In genomic region chr2:86062043-86062442, GRCh38 we compare ENCODE assay signal across 13 cellular contexts. TPM values are rescaled to one million over a fixed set of nuclear protein-coding genes. Genes with fewer than 3 reads are reported as not detected.
DNase-seq lines count a peak whose midpoint lies in the region; ATAC-seq, FAIRE-seq and TF ChIP-seq lines count a peak whose summit lies in the region.
"Had no signal": no experiment of that assay in that cellular context is flagged by ENCODE, and none has a peak within 500 bp of the region (broad histone marks: within the 10 kb centered on the region; RNA-seq: fewer than 3 reads in every experiment).

No MANE protein-coding gene starts in this region.

- peaks cover 6% of the 10 kb centered on the region for H3K4me1 Mint-ChIP-seq in activated CD8-positive, alpha-beta T cell treated with anti-CD3 and anti-CD28 coated beads, Interleukin-2, amount 10 ng/mL, durations not matched to agents 7 days and 5 days (ENCODE audit: low read depth)
- H3K4me1 Mint-ChIP-seq: activated naive CD4-positive, alpha-beta T cell treated with anti-CD3 and anti-CD28 coated beads, Interleukin-2, amount 10 ng/mL, durations not matched to agents 7 days and 5 days had no signal

- no peak overlapping the region for H3K4me3 Mint-ChIP-seq in activated CD8-positive, alpha-beta T cell treated with anti-CD3 and anti-CD28 coated beads, Interleukin-2, amount 10 ng/mL, durations not matched to agents 7 days and 5 days
- H3K4me3 Mint-ChIP-seq: activated naive CD4-positive, alpha-beta T cell treated with anti-CD3 and anti-CD28 coated beads, Interleukin-2, amount 10 ng/mL, durations not matched to agents 7 days and 5 days had no signal

- WGBS in adrenal gland, 4 donors: 38 to 48% (median 41%) methylated on average over 2 of the region's 2 CpGs
- 100% methylated on average over 2 of the region's 2 CpGs for WGBS in smooth muscle cell (ENCODE audit: low lambda C conversion rate)

- no peak overlapping the region for H3K4me2 ChIP-seq in smooth muscle cell

- no peaks in the 10 kb centered on the region for H3K27me3 Mint-ChIP-seq in activated CD8-positive, alpha-beta T cell treated with anti-CD3 and anti-CD28 coated beads, Interleukin-2, amount 10 ng/mL, durations not matched to agents 7 days and 5 days (ENCODE audit: low read depth)
- H3K27me3 Mint-ChIP-seq: activated naive CD4-positive, alpha-beta T cell treated with anti-CD3 and anti-CD28 coated beads, Interleukin-2, amount 10 ng/mL, durations not matched to agents 7 days and 5 days had no signal

- H3K36me3 Mint-ChIP-seq in activated CD8-positive, alpha-beta T cell treated with anti-CD3 and anti-CD28 coated beads, Interleukin-2, amount 10 ng/mL, durations not matched to agents 7 days and 5 days (ENCODE audit: low read depth): peaks cover 67% of the 10 kb centered on the region

- H3K9ac ChIP-seq in smooth muscle cell (ENCODE audit: low read depth): no peak overlapping the region

- H3K9me3 Mint-ChIP-seq in activated CD8-positive, alpha-beta T cell treated with anti-CD3 and anti-CD28 coated beads, Interleukin-2, amount 10 ng/mL, durations not matched to agents 7 days and 5 days (ENCODE audit: insufficient read depth): no peaks in the 10 kb centered on the region

- H3K36me3 ChIP-seq in adrenal gland (replicated peaks in 1 of 2): peaks cover 3 to 26% of the 10 kb centered on the region in 2 donors
- peaks cover 26% of the 10 kb centered on the region for H3K36me3 ChIP-seq in smooth muscle cell (ENCODE audit: low read depth)

- intact Hi-C loops in adrenal gland (cut with DNase I): no loop called here

- H3K4me1 ChIP-seq in adrenal gland (replicated peaks in 1 of 2) (peaks cover 12 to 14% of the 10 kb centered on the region in 2 donors), smooth muscle cell (ENCODE audit: low read depth) (no peaks in the 10 kb centered on the region)

- H4K20me1 ChIP-seq in smooth muscle cell (ENCODE audit: low read depth): no peaks in the 10 kb centered on the region

- H3K4me3 ChIP-seq in adrenal gland (no peak overlapping the region), smooth muscle cell (no peak overlapping the region)

- H3K9me3 ChIP-seq in adrenal gland (replicated peaks in 1 of 3) (no peaks in the 10 kb centered on the region), smooth muscle cell (replicated peaks; ENCODE audit: low read depth) (peaks cover 7% of the 10 kb centered on the region)

- H3K27ac Mint-ChIP-seq in activated CD8-positive, alpha-beta T cell treated with anti-CD3 and anti-CD28 coated beads, Interleukin-2, amount 10 ng/mL, durations not matched to agents 7 days and 5 days: no peak overlapping the region
- H3K27ac Mint-ChIP-seq: activated naive CD4-positive, alpha-beta T cell treated with anti-CD3 and anti-CD28 coated beads, Interleukin-2, amount 10 ng/mL, durations not matched to agents 7 days and 5 days had no signal

- no peak for ATAC-seq in activated CD8-positive, alpha-beta T cell treated with anti-CD3 and anti-CD28 coated beads, Interleukin-2, amount 10 ng/mL, durations not matched to agents 7 days and 5 days
- no peak for ATAC-seq in HG02623 (IDR thresholded peaks at IDR 0.05; ENCODE audit: unreplicated experiment)
- ATAC-seq: stimulated activated naive CD8-positive, alpha-beta T cell treated with anti-CD3 and anti-CD28 coated beads, Interleukin-15, Interleukin-2, amounts not matched to agents 100 U/mL and 50 U/mL, for 24 hours had no signal

- no peak for TF ChIP-seq POLR2A in H54 (IDR thresholded peaks at IDR 0.05; ENCODE audit: low read depth, low read length)
- TF ChIP-seq POLR2A in adrenal gland (IDR thresholded peaks at IDR 0.05): peak in 1 of 2 donors; percentile 12

- CTCF ChIA-PET in activated CD8-positive, alpha-beta T cell treated with anti-CD3 and anti-CD28 coated beads, Interleukin-2, amount 10 ng/mL, durations not matched to agents 7 days and 5 days (lab: Charles Lee): no interaction called here

- peak; percentile 24 for DNase-seq in H54 (ENCODE audit: insufficient read length, low spot score)
- peak in 2 of 7 donors; percentile 18 to 19 for DNase-seq in adrenal gland
- peak; percentile 47 for DNase-seq in hepatic stellate cell (ENCODE audit: low spot score)
- DNase-seq in smooth muscle cell (lab: John Stamatoyannopoulos, UW; ENCODE audit: unreplicated experiment): no peak
- no peak for DNase-seq in activated CD8-positive, alpha-beta T cell treated with anti-CD3 and anti-CD28 coated beads, Interleukin-2, amount 10 ng/mL, durations not matched to agents 7 days and 5 days
- DNase-seq in amniotic stem cell (lab: John Stamatoyannopoulos, UW): no peak
- DNase-seq: activated naive CD4-positive, alpha-beta T cell treated with anti-CD3 and anti-CD28 coated beads, Interleukin-2, amount 10 ng/mL, durations not matched to agents 7 days and 5 days; mesendoderm; OCI-M1; stimulated activated CD4-positive, alpha-beta T cell treated with anti-CD3 and anti-CD28 coated beads, Interleukin-4, amount 100 ng/mL, for 4 hours; stimulated activated naive CD8-positive, alpha-beta T cell treated with anti-CD3 and anti-CD28 coated beads, Interleukin-15, Interleukin-2, amounts not matched to agents 100 U/mL and 50 U/mL, for 24 hours; T-helper 2 cell had no signal

- H3K27ac ChIP-seq in adrenal gland (peak overlapping the region; percentile 14 to 78 (median 55)), smooth muscle cell (ENCODE audit: low read depth) (peak overlapping the region; percentile 27)

- no peaks in the 10 kb centered on the region for H3K79me2 ChIP-seq in smooth muscle cell (ENCODE audit: low read depth)

- H3K27me3 ChIP-seq in adrenal gland: no peaks in the 10 kb centered on the region
- no peaks in the 10 kb centered on the region for H3K27me3 ChIP-seq in smooth muscle cell (ENCODE audit: low read depth)

- FAIRE-seq in H54 (lab: Jason Lieb, UNC): peak; percentile 93

- POLR2A ChIA-PET in activated CD8-positive, alpha-beta T cell treated with anti-CD3 and anti-CD28 coated beads, Interleukin-2, amount 10 ng/mL, durations not matched to agents 7 days and 5 days (lab: Charles Lee): no interaction called here

- H3F3A ChIP-seq in smooth muscle cell (ENCODE audit: low read depth): no peaks in the 10 kb centered on the region

- H2AFZ ChIP-seq in smooth muscle cell (ENCODE audit: low read depth): no peak overlapping the region

- TF ChIP-seq CTCF in adrenal gland (IDR thresholded peaks at IDR 0.05) (no peak), smooth muscle cell (IDR thresholded peaks at IDR 0.05; ENCODE audit: borderline replicate concordance, insufficient read depth, poor library complexity, severe bottlenecking) (no peak)

RNA-seq across cellular contexts. Expression of gene POLR1A, which starts 43.6 kb away (rescaled TPM):
- total RNA-seq in adrenal gland (10 to 100 TPM; 11.8 to 50.1 (median 29.4) TPM), smooth muscle cell (12.2 and 20.8 TPM in 2 replicates)
- polyA plus RNA-seq in adrenal gland (10 to 100 TPM in 1 of 3 donors, 1 to 10 TPM in 2; 4.6 to 15.4 (median 6.8) TPM), smooth muscle cell (4.9 and 6.0 TPM in 2 replicates)
- 10 to 100 TPM; 40.8 to 41.5 TPM for total RNA-seq in activated CD8-positive, alpha-beta T cell treated with anti-CD3 and anti-CD28 coated beads, Interleukin-2, amount 10 ng/mL, durations not matched to agents 7 days and 5 days

RNA-seq across cellular contexts. Expression of gene PTCD3, which starts 44.0 kb away (rescaled TPM):
- total RNA-seq in adrenal gland: 100 to 1,000 TPM in 5 of 8 donors, 10 to 100 TPM in 3; 41.7 to 332 (median 112) TPM
- 100 to 1,000 TPM in 1 of 3 donors, 10 to 100 TPM in 2; 34.8 to 120 (median 47.4) TPM for polyA plus RNA-seq in adrenal gland
- 78.7 and 147 TPM in 2 replicates for total RNA-seq in smooth muscle cell
- 42.2 and 58.7 TPM in 2 replicates for polyA plus RNA-seq in smooth muscle cell
- 100 to 1,000 TPM; 136 to 139 TPM for total RNA-seq in activated CD8-positive, alpha-beta T cell treated with anti-CD3 and anti-CD28 coated beads, Interleukin-2, amount 10 ng/mL, durations not matched to agents 7 days and 5 days

Comparison
In these comparisons a context has a peak if more than half of its experiments do, and no peak if none do; other contexts are left out.
1. DNase-seq: peak in H54 (single experiment) and hepatic stellate cell (single experiment); none in smooth muscle cell (single experiment), activated CD8-positive, alpha-beta T cell treated with anti-CD3 and anti-CD28 coated beads, Interleukin-2, amount 10 ng/mL, durations not matched to agents 7 days and 5 days (single experiment) and amniotic stem cell (single experiment).